10 cellular contexts compared by ENCODE assay signal in genomic region chr3:111967071-111967470, GRCh38. TPM values are rescaled to one million over a fixed set of nuclear protein-coding genes. Genes with fewer than 3 reads are reported as not detected.
DNase-seq lines count a peak whose midpoint lies in the region; ATAC-seq, FAIRE-seq and TF ChIP-seq lines count a peak whose summit lies in the region.
"Had no signal": no experiment of that assay in that cellular context is flagged by ENCODE, and none has a peak within 500 bp of the region (broad histone marks: within the 10 kb centered on the region; RNA-seq: fewer than 3 reads in every experiment).

No MANE protein-coding gene starts in this region.

- no peaks in the 10 kb centered on the region for H3K9me2 ChIP-seq in OCI-LY7 (ENCODE audit: insufficient read depth, low read length)

- ATAC-seq in A549: 0 out of 6 replicates have a peak, but pooled peaks of 1 of the 2 experiments have one; percentile 20
- no peak for ATAC-seq in GM18511 (IDR thresholded peaks at IDR 0.05; ENCODE audit: unreplicated experiment)
- no peak for ATAC-seq in HG03159 (IDR thresholded peaks at IDR 0.05; ENCODE audit: unreplicated experiment)
- ATAC-seq in HG02623 (IDR thresholded peaks at IDR 0.05; ENCODE audit: unreplicated experiment): no peak

- H3K4me1 ChIP-seq in A549 (peaks cover 25% of the 10 kb centered on the region), OCI-LY7 (ENCODE audit: insufficient read depth, low read length, poor library complexity, severe bottlenecking) (peaks cover 6% of the 10 kb centered on the region), muscle layer of duodenum (ENCODE audit: control insufficient read depth in 1 of 2, insufficient read depth in 2 of 2, low read length in 2 of 2) (peaks cover 4 to 14% of the 10 kb centered on the region in 2 donors)

- peaks cover 22% of the 10 kb centered on the region for H3K4me1 Mint-ChIP-seq in endothelial cell (ENCODE audit: unreplicated experiment)

- no peaks in the 10 kb centered on the region for H3K79me2 ChIP-seq in OCI-LY7 (ENCODE audit: insufficient read depth, low read depth, low read length)

- BruUV-seq in OCI-LY7 (replicated peaks; lab: Mats Ljungman, UMichigan): no TSS peak

- TF ChIP-seq CTCF in A549 (IDR thresholded peaks at IDR 0.05) (no peak), OCI-LY7 (conservative IDR thresholded peaks at IDR 0.05; ENCODE audit: low read length) (no peak), endothelial cell (IDR thresholded peaks at IDR 0.05; ENCODE audit: unreplicated experiment) (no peak)

- no peaks in the 10 kb centered on the region for H3K27me3 Mint-ChIP-seq in endothelial cell (ENCODE audit: unreplicated experiment)
- H3K27me3 Mint-ChIP-seq: activated naive CD4-positive, alpha-beta T cell treated with anti-CD3 and anti-CD28 coated beads, Interleukin-2, amount 50 U/mL, for 24 hours had no signal

- CTCF ChIA-PET in A549 (lab: Yijun Ruan, JAX): interaction anchor here (0.7 to 26.1 kb wide), 34 partner anchors 9 to 389 kb away, joined by 3 to 312 read pairs (median 6); partner anchors contain the start of genes ABHD10 and PHLDB2
- CTCF ChIA-PET in OCI-LY7 (lab: Charles Lee; ENCODE audit: unreplicated experiment): no interaction called here

- no peak for TF ChIP-seq POLR2A in A549 (IDR thresholded peaks at IDR 0.05; ENCODE audit: low read length)
- TF ChIP-seq POLR2A in GM12892 (IDR thresholded peaks at IDR 0.05; ENCODE audit: low read depth, low read length): no peak

- intact Hi-C loops in OCI-LY7 (cut with micrococcal nuclease; ENCODE audit: unreplicated experiment): loop anchor here (1.0 kb wide), 2 partner anchors 250 to 299 kb away; no protein-coding TSS in a partner anchor

- H3K9me3 ChIP-seq in A549 (no peaks in the 10 kb centered on the region), OCI-LY7 (ENCODE audit: low read length) (no peaks in the 10 kb centered on the region), muscle layer of duodenum (ENCODE audit: control insufficient read depth in 1 of 2, low read length in 2 of 2) (no peaks in the 10 kb centered on the region)
- H3K9me3 ChIP-seq: upper lobe of left lung had no signal

- TF ChIP-seq EP300 in A549 (IDR thresholded peaks at IDR 0.05): no peak

- H3K36me3 ChIP-seq in OCI-LY7 (ENCODE audit: insufficient read depth, low read length): no peaks in the 10 kb centered on the region
- H3K36me3 ChIP-seq in muscle layer of duodenum (ENCODE audit: control insufficient read depth in 1 of 2, insufficient read depth in 2 of 2, low read length in 2 of 2): peaks cover 14 to 25% of the 10 kb centered on the region in 2 donors

- TF ChIP-seq RAD21 in A549 (conservative IDR thresholded peaks at IDR 0.05 in 1 of 2, IDR thresholded peaks at IDR 0.05 in 1 of 2): no peak

- H3K27ac Mint-ChIP-seq in endothelial cell (ENCODE audit: unreplicated experiment): peak overlapping the region; percentile 77

- H3K4me2 ChIP-seq in A549 (peak overlapping the region; percentile 62), OCI-LY7 (ENCODE audit: low read length) (no peak overlapping the region)

- H2AFZ ChIP-seq in OCI-LY7 (ENCODE audit: low read length): peak overlapping the region; percentile 53; the same call in 1 of the 2 replicates

- FAIRE-seq in A549 (lab: Jason Lieb, UNC): no peak
- no peak for FAIRE-seq in GM12892 (lab: Jason Lieb, UNC)

- H3K27me3 ChIP-seq in muscle layer of duodenum (ENCODE audit: low read depth, low read length): no peaks in the 10 kb centered on the region
- H3K27me3 ChIP-seq: upper lobe of left lung had no signal

- H3K4me3 ChIP-seq in A549 (no peak overlapping the region), OCI-LY7 (ENCODE audit: low read depth, low read length, poor library complexity, severe bottlenecking) (no peak overlapping the region), muscle layer of duodenum (ENCODE audit: low read depth in 1 of 2, low read length in 2 of 2) (no peak overlapping the region)
- H3K4me3 ChIP-seq: upper lobe of left lung had no signal

- POLR2A ChIA-PET in A549 (lab: Yijun Ruan, JAX) (interaction anchor here (1.0 to 1.1 kb wide), 2 partner anchors 12 to 106 kb away, joined by 4 to 6 read pairs; partner anchors contain the start of gene ABHD10), OCI-LY7 (lab: Charles Lee) (interaction anchor here (0.7 to 1.4 kb wide), 4 partner anchors 10 to 250 kb away, joined by 3 to 4 read pairs (median 4); no protein-coding TSS in a partner anchor)

- WGBS in A549 (ENCODE audit: missing lambda C conversion rate): 19% methylated on average over 3 of the region's 3 CpGs

- peaks cover 8% of the 10 kb centered on the region for H3K36me3 Mint-ChIP-seq in endothelial cell (ENCODE audit: low read depth, unreplicated experiment)
- H3K36me3 Mint-ChIP-seq: activated naive CD4-positive, alpha-beta T cell treated with anti-CD3 and anti-CD28 coated beads, Interleukin-2, amount 50 U/mL, for 24 hours had no signal

- H3K27ac ChIP-seq in A549: peak overlapping the region; percentile 50 to 79
- H3K27ac ChIP-seq in OCI-LY7 (ENCODE audit: low read depth, low read length, poor library complexity, severe bottlenecking): no peak overlapping the region
- peak overlapping the region; percentile 40 for H3K27ac ChIP-seq in muscle layer of duodenum (ENCODE audit: low read length)

- peak overlapping the region; percentile 7 for H3K4me3 Mint-ChIP-seq in endothelial cell (ENCODE audit: unreplicated experiment)

- no peaks in the 10 kb centered on the region for H3K9me3 Mint-ChIP-seq in endothelial cell (ENCODE audit: unreplicated experiment)
- H3K9me3 Mint-ChIP-seq: activated naive CD4-positive, alpha-beta T cell treated with anti-CD3 and anti-CD28 coated beads, Interleukin-2, amount 50 U/mL, for 24 hours had no signal

- no peak for DNase-seq in A549 (ENCODE audit: low read depth in 1 of 2, low spot score in 1 of 2)
- no peak for DNase-seq in OCI-LY7 (ENCODE audit: low spot score)
- DNase-seq in endothelial cell (ENCODE audit: low spot score): no peak
- no peak for DNase-seq in GM12892 (ENCODE audit: insufficient read length)

- H4K20me1 ChIP-seq in OCI-LY7 (ENCODE audit: insufficient read depth, low read length): no peaks in the 10 kb centered on the region

TF ChIP-seq in A549, 52 proteins besides CTCF, POLR2A, EP300 and RAD21:
- TF ChIP-seq, protein P1, sequence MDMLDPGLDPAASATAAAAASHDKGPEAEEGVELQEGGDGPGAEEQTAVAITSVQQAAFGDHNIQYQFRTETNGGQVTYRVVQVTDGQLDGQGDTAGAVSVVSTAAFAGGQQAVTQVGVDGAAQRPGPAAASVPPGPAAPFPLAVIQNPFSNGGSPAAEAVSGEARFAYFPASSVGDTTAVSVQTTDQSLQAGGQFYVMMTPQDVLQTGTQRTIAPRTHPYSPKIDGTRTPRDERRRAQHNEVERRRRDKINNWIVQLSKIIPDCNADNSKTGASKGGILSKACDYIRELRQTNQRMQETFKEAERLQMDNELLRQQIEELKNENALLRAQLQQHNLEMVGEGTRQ (IDR thresholded peaks at IDR 0.05): peak; percentile 24; the same call in 1 of the 2 replicates
- no peak for TF ChIP-seq RARB (CRISPR knock-in tag; IDR thresholded peaks at IDR 0.05)
- no peak for TF ChIP-seq ZC3H11A (IDR thresholded peaks at IDR 0.05)
- no peak for TF ChIP-seq RFX5 (IDR thresholded peaks at IDR 0.05)
- no peak for TF ChIP-seq HEYL (CRISPR knock-in tag; IDR thresholded peaks at IDR 0.05)

RNA-seq across cellular contexts. Expression of gene ABHD10, which starts 11.8 kb away (rescaled TPM):
- polyA plus RNA-seq in A549 (2011; rRNA removed) (39.7 and 42.1 TPM in 2 replicates), A549 (2017; fragmentation: RNase III; extraction: RNeasy Plus Mini Kit Qiagen cat#74134 plus additional on column Dnase treatment) (31.8 to 34.0 TPM (median 33.2 TPM) in 3 replicates)
- 14.8 and 16.3 TPM in 2 replicates for polyA plus RNA-seq in A549 (2012; cell fraction: cytosol; rRNA removed)
- polyA plus RNA-seq in A549 (2012; cell fraction: nucleus; rRNA removed): 7.3 and 7.6 TPM in 2 replicates
- 17.5 and 21.1 TPM in 2 replicates for polyA minus RNA-seq in A549 (2011; rRNA and poly(A)+ RNA removed)
- total RNA-seq in OCI-LY7 (2014; rRNA removed; shearing (Covaris generic)): 25.8 and 40.8 TPM in 2 replicates
- total RNA-seq in OCI-LY7 (2022) (45.1 and 46.5 TPM in 2 replicates), endothelial cell (ENCODE audit: unreplicated experiment) (18.7 TPM)
- 27.9 TPM for polyA plus RNA-seq in GM12892 (2012; ENCODE audit: missing spikeins)

RNA-seq across cellular contexts. Expression of gene TAGLN3, which starts 31.7 kb away (rescaled TPM):
- polyA plus RNA-seq in A549 (2011; rRNA removed) (not detected in 2 replicates), A549 (2017; fragmentation: RNase III; extraction: RNeasy Plus Mini Kit Qiagen cat#74134 plus additional on column Dnase treatment) (not detected in 3 replicates)
- polyA plus RNA-seq in A549 (2012; cell fraction: cytosol; rRNA removed): 0.08 TPM in 1 of 2 replicates, not detected in the other
- polyA plus RNA-seq in A549 (2012; cell fraction: nucleus; rRNA removed): 0.10 TPM in 1 of 2 replicates, not detected in the other
- not detected in 2 replicates for polyA minus RNA-seq in A549 (2011; rRNA and poly(A)+ RNA removed)
- not detected in 2 replicates for total RNA-seq in OCI-LY7 (2014; rRNA removed; shearing (Covaris generic))
- total RNA-seq in OCI-LY7 (2022) (not detected in 2 replicates), endothelial cell (ENCODE audit: unreplicated experiment) (0.72 TPM)
- polyA plus RNA-seq in GM12892 (2012; ENCODE audit: missing spikeins): not detected
